15 cellular contexts compared by ENCODE assay signal in the genomic region with DNA sequence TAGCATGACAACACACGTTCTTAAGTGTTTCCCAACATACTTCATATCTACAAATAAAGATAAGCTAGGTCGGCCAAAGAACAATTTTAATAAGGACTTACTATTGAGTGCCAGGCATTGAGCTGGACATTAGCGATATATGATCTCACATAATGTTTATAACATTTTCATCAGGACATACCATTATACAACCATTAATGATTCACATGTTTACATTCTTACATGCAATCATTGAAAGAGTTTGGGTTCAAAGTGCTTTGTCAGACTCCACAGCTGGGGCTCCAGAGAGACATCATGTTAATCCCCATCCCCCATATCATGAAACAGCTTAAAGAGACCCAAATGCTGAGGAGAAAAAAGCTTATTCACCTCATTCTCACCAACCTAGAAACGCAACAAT.
DNase-seq lines count a peak whose midpoint lies in the region; ATAC-seq, FAIRE-seq and TF ChIP-seq lines count a peak whose summit lies in the region.
"Had no signal": no experiment of that assay in that cellular context is flagged by ENCODE, and none has a peak within 500 bp of the region (broad histone marks: within the 10 kb centered on the region; RNA-seq: fewer than 3 reads in every experiment).

No MANE protein-coding gene starts in this region.

- no peaks in the 10 kb centered on the region for H3K79me2 ChIP-seq in hepatocyte

- peaks cover 6% of the 10 kb centered on the region for H3K36me3 Mint-ChIP-seq in IgD-negative memory B cell
- H3K36me3 Mint-ChIP-seq: CD4-positive, CD25-positive, alpha-beta regulatory T cell had no signal

- peaks cover 22 to 30% (median 23%) of the 10 kb centered on the region in 3 donors for H3K4me1 Mint-ChIP-seq in IgD-negative memory B cell
- H3K4me1 Mint-ChIP-seq: CD4-positive, CD25-positive, alpha-beta regulatory T cell had no signal

- H3K4me1 ChIP-seq in hepatocyte (ENCODE audit: insufficient read depth) (peaks cover 8% of the 10 kb centered on the region), small intestine (ENCODE audit: control insufficient read depth in 2 of 2, insufficient read depth in 1 of 2, low read depth in 1 of 2, low read length in 1 of 2) (peaks cover 0 to 3% of the 10 kb centered on the region in 2 donors)
- H3K4me1 ChIP-seq: BLaER1 treated with 17β-estradiol and CSF1 and Interleukin-3, amounts not matched to agents 10 nM and 100 nM had no signal

- peak overlapping the region in 2 of 3 donors; percentile 43 for H3K27ac Mint-ChIP-seq in IgD-negative memory B cell
- H3K27ac Mint-ChIP-seq: CD4-positive, CD25-positive, alpha-beta regulatory T cell had no signal

- no peak overlapping the region for H2AFZ ChIP-seq in hepatocyte

- CTCF ChIA-PET in AG04450 (lab: Charles Lee), result interaction anchor here (1.4 kb wide), 1 partner anchor 19 kb away, joined by 3 read pairs; no protein-coding TSS in a partner anchor

- H3K27me3 Mint-ChIP-seq in IgD-negative memory B cell, result no peaks in the 10 kb centered on the region

- FAIRE-seq in small intestine (lab: Jason Lieb, UNC), result no peak
- FAIRE-seq: GM12891 had no signal

- no peak overlapping the region for H3K4me2 ChIP-seq in hepatocyte
- H3K4me2 ChIP-seq: BLaER1 treated with 17β-estradiol and CSF1 and Interleukin-3, amounts not matched to agents 10 nM and 100 nM had no signal

- H3K9me2 ChIP-seq in hepatocyte (replicated peaks; ENCODE audit: insufficient read depth), result no peaks in the 10 kb centered on the region

- ATAC-seq in Right ventricle myocardium superior (ENCODE audit: poor library complexity), result no peak
- no peak for ATAC-seq in HG02973 (IDR thresholded peaks at IDR 0.05; ENCODE audit: unreplicated experiment)
- ATAC-seq: HCT116 had no signal

- H3K27ac ChIP-seq in AG04450 (ENCODE audit: low read depth, low read length) (no peak overlapping the region), hepatocyte (peak overlapping the region; percentile 40), small intestine (ENCODE audit: low read depth in 1 of 2, low read length in 1 of 2) (no peak overlapping the region), dorsolateral prefrontal cortex (no peak overlapping the region)
- H3K27ac ChIP-seq: BLaER1 treated with 17β-estradiol and CSF1 and Interleukin-3, amounts not matched to agents 10 nM and 100 nM; HL-60 had no signal

- peak; percentile 54 for DNase-seq in AG04450 (ENCODE audit: low read depth, low spot score)
- DNase-seq in hepatocyte (ENCODE audit: low spot score), result peak; percentile 23
- DNase-seq in small intestine, result peak; percentile 79
- no peak for DNase-seq in dorsolateral prefrontal cortex
- no peak for DNase-seq in Right ventricle myocardium superior
- DNase-seq: 8988T; CD4-positive, CD25-positive, alpha-beta regulatory T cell; DMS79; KG1 had no signal

- H3K27me3 ChIP-seq in AG04450 (ENCODE audit: control insufficient read depth, insufficient read depth, low read length) (no peaks in the 10 kb centered on the region), hepatocyte (no peaks in the 10 kb centered on the region), small intestine (ENCODE audit: control insufficient read depth in 2 of 2, insufficient read depth in 2 of 2, low read length in 2 of 2) (no peaks in the 10 kb centered on the region), dorsolateral prefrontal cortex (no peaks in the 10 kb centered on the region)
- H3K27me3 ChIP-seq: BLaER1 treated with 17β-estradiol and CSF1 and Interleukin-3, amounts not matched to agents 10 nM and 100 nM had no signal

- no peaks in the 10 kb centered on the region for H3K9me3 Mint-ChIP-seq in IgD-negative memory B cell

- H3K36me3 ChIP-seq in hepatocyte (replicated peaks; ENCODE audit: insufficient read depth, low read depth) (no peaks in the 10 kb centered on the region), small intestine (ENCODE audit: control insufficient read depth in 2 of 2, insufficient read depth in 2 of 2, low read length in 2 of 2) (no peaks in the 10 kb centered on the region)
- H3K36me3 ChIP-seq: BLaER1 treated with 17β-estradiol and CSF1 and Interleukin-3, amounts not matched to agents 10 nM and 100 nM had no signal

- H3K9me3 ChIP-seq in AG04450 (ENCODE audit: control insufficient read depth, insufficient read depth, low read length) (no peaks in the 10 kb centered on the region), hepatocyte (ENCODE audit: low read depth) (no peaks in the 10 kb centered on the region), small intestine (ENCODE audit: control insufficient read depth, low read depth) (no peaks in the 10 kb centered on the region)
- H3K9me3 ChIP-seq: BLaER1 treated with 17β-estradiol and CSF1 and Interleukin-3, amounts not matched to agents 10 nM and 100 nM had no signal

- intact Hi-C loops in dorsolateral prefrontal cortex (cut with DNase I), result no loop called here
- intact Hi-C loops in Right ventricle myocardium superior (cut with DNase I), result no loop called here

- H4K20me1 ChIP-seq in hepatocyte (ENCODE audit: insufficient read depth, poor library complexity, severe bottlenecking), result no peaks in the 10 kb centered on the region
- H4K20me1 ChIP-seq: BLaER1 treated with 17β-estradiol and CSF1 and Interleukin-3, amounts not matched to agents 10 nM and 100 nM had no signal

- 35% methylated on average over 4 of the region's 4 CpGs for WGBS in hepatocyte (ENCODE audit: low lambda C conversion rate, missing lambda C conversion rate)
- 24 to 52% (median 48%) methylated on average over 4 of the region's 4 CpGs for WGBS in small intestine, 3 donors

- TF ChIP-seq CTCF in AG04450 (IDR thresholded peaks at IDR 0.05; ENCODE audit: low read depth, low read length) (no peak), hepatocyte (IDR thresholded peaks at IDR 0.05; ENCODE audit: poor library complexity) (no peak), dorsolateral prefrontal cortex (IDR thresholded peaks at IDR 0.05 in 54 of 56, conservative IDR thresholded peaks at IDR 0.05 in 2 of 56; ENCODE audit: low read depth in 1 of 56, partially characterized antibody in 56 of 56) (no peak)

- POLR2A ChIA-PET in AG04450 (lab: Yijun Ruan, JAX), result interaction anchor here (0.7 to 1.2 kb wide), 3 partner anchors 12 to 190 kb away, joined by 3 to 5 read pairs (median 4); no protein-coding TSS in a partner anchor

- H3K4me3 Mint-ChIP-seq in IgD-negative memory B cell, result no peak overlapping the region
- H3K4me3 Mint-ChIP-seq: CD4-positive, CD25-positive, alpha-beta regulatory T cell had no signal

- H3K4me3 ChIP-seq in AG04450 (ENCODE audit: low read depth, low read length) (no peak overlapping the region), hepatocyte (no peak overlapping the region), small intestine (ENCODE audit: low read depth in 1 of 2, low read length in 2 of 2) (no peak overlapping the region), dorsolateral prefrontal cortex (no peak overlapping the region)
- H3K4me3 ChIP-seq: BLaER1 treated with 17β-estradiol and CSF1 and Interleukin-3, amounts not matched to agents 10 nM and 100 nM had no signal

Comparison
In these comparisons a context has a peak if more than half of its experiments do, and no peak if none do; other contexts are left out.
1. DNase-seq: peak in AG04450 (single experiment), hepatocyte (single experiment) and small intestine (single experiment); none in dorsolateral prefrontal cortex (0 of 10) and Right ventricle myocardium superior (single experiment).